In the genomic region with DNA sequence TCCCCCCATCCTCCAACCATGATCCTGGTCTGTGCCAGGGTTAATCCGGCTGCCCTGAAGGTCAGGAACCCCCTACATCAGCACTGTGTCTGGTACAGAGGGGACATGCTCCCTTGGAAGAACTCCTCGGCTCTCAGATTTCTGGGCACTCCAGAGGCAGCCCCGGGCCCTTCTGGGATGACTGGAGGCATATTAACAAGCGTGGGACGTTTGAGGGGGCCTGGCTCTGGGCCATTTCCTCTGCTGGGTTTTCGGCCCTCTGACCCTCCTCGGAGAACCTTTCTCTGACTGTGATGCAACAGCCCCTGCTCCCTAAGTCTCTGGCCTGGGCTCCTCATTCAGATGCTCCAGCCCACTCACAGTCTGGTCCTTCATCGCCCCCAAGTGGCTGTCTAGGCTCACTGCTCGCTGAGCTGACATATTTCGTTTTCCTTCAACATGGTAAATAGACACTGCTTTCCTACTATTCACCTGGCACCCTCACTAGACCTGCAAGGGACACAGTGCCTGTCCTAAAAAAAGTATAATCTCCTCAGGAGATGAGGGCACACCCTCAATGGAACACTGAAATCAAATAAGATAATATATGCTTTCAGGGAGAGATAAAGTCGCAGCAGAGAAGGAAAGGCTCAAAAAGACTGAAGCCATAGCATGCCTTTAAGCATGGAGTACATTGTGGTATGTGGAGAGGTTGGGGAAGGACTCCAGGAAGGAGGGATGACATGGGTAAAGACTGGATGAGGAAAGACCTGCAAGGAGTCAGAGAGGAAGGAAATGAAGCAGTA, we compare ENCODE assay signal across 8 cellular contexts.
DNase-seq lines count a peak whose midpoint lies in the region; ATAC-seq and TF ChIP-seq lines count a peak whose summit lies in the region.

No MANE protein-coding gene starts in this region.

- no peaks in the 10 kb centered on the region for H3K4me1 ChIP-seq in right atrium auricular region

- H3K27me3 ChIP-seq in right atrium auricular region = no peaks in the 10 kb centered on the region

- intact Hi-C loops in sciatic nerve (cut with DNase I) = no loop called here

- H3K4me3 ChIP-seq in right atrium auricular region = no peak overlapping the region

- no peaks in the 10 kb centered on the region for H3K36me3 ChIP-seq in right atrium auricular region

- peak; percentile 41 to 80 for TF ChIP-seq CTCF in right atrium auricular region (IDR thresholded peaks at IDR 0.05)

- no peak overlapping the region for H3K27ac ChIP-seq in right atrium auricular region

- H3K9me3 ChIP-seq in right atrium auricular region = peaks cover 0 to under 1% of the 10 kb centered on the region in 2 donors

- ATAC-seq in GM19438 (IDR thresholded peaks at IDR 0.05; ENCODE audit: low read depth, unreplicated experiment) (peak; percentile 87), HG03469 (IDR thresholded peaks at IDR 0.05; ENCODE audit: unreplicated experiment) (peak; percentile 63), sciatic nerve (peak; percentile 87)

- peak; percentile 14 for DNase-seq in DMS153 treated with DMSO at 0.1 percent for 48 hours (lab: John Stamatoyannopoulos, UW; ENCODE audit: unreplicated experiment)
- DNase-seq in DMS153 (lab: John Stamatoyannopoulos, UW) = no peak
- peak; percentile 14 for DNase-seq in NCI-H748 treated with DMSO at 0.1 percent for 48 hours (lab: John Stamatoyannopoulos, UW)
- DNase-seq in amniotic epithelial cell (ENCODE audit: low read depth) = peak; percentile 70
- peak; percentile 73 for DNase-seq in right atrium auricular region (ENCODE audit: low spot score)
- DNase-seq in sciatic nerve (ENCODE audit: low spot score) = peak; percentile 73
